ENCODE assay signal across 25 cellular contexts in genomic region chr4:138510053-138510452, GRCh38.
DNase-seq lines count a peak whose midpoint lies in the region; ATAC-seq, FAIRE-seq and TF ChIP-seq lines count a peak whose summit lies in the region.
"Had no signal": no experiment of that assay in that cellular context is flagged by ENCODE, and none has a peak within 500 bp of the region (broad histone marks: within the 10 kb centered on the region; RNA-seq: fewer than 3 reads in every experiment).

No MANE protein-coding gene starts in this region.

- no TSS peak for BruUV-seq in K562 (replicated peaks; lab: Mats Ljungman, UMichigan)

- TF ChIP-seq EP300 in K562 (IDR thresholded peaks at IDR 0.05; ENCODE audit: low read length) = no peak
- no peak for TF ChIP-seq EP300 in esophagus muscularis mucosa (IDR thresholded peaks at IDR 0.05)

- DNase-seq in GM04503 (ENCODE audit: low read depth) (peak; percentile 21), NCI-H226 (peak; percentile 62), K562 (ENCODE audit: extremely low read depth in 1 of 4, low spot score in 3 of 4) (no peak), osteoblast (ENCODE audit: insufficient read length, low spot score, missing footprints) (peak; percentile 84), esophagus muscularis mucosa (ENCODE audit: extremely low spot score) (no peak), left ventricle myocardium inferior (no peak)
- DNase-seq: activated CD8-positive, alpha-beta T cell treated with anti-CD3 and anti-CD28 coated beads for 36 hours; activated naive CD4-positive, alpha-beta T cell treated with Interleukin-2 at 50 U/mL for 16 hours; activated T-cell treated with anti-CD3 and anti-CD28 coated beads, Interleukin-2, amount 50 U/mL, for 1 hour; anterior cingulate cortex; CD8-positive, alpha-beta T cell; cerebellar nuclear complex; DMS53; effector CD8-positive, alpha-beta T cell; esophagus squamous epithelium; heart right ventricle; left lung; mucosa of descending colon; NCI-H1694; stimulated activated naive CD4-positive, alpha-beta T cell; thyroid gland had no signal

- no peak for TF ChIP-seq RAD21 in K562 (CRISPR knock-in tag; conservative IDR thresholded peaks at IDR 0.05 in 1 of 2, IDR thresholded peaks at IDR 0.05 in 1 of 2)

- peak overlapping the region; percentile 13; the same call in 1 of the 3 replicates for H3K27ac ChIP-seq in K562 (ENCODE audit: extremely low read depth, low read depth, low read length)
- H3K27ac ChIP-seq in osteoblast (ENCODE audit: low read depth, low read length) = no peak overlapping the region
- H3K27ac ChIP-seq in esophagus muscularis mucosa (replicated peaks in 1 of 4) = no peak overlapping the region
- no peak overlapping the region for H3K27ac ChIP-seq in left ventricle myocardium inferior (replicated peaks)
- H3K27ac ChIP-seq: esophagus squamous epithelium, heart right ventricle, left lung, prostate gland, skin epidermis, thyroid gland had no signal

- no peak overlapping the region for H3K9ac ChIP-seq in K562 (ENCODE audit: insufficient read depth in 1 of 2, low read depth in 2 of 2, low read length in 2 of 2)

- no peaks in the 10 kb centered on the region for H3K27me3 ChIP-seq in K562 (ENCODE audit: control insufficient read depth in 2 of 2, insufficient read depth in 2 of 2, low read length in 2 of 2)
- H3K27me3 ChIP-seq in osteoblast (ENCODE audit: insufficient read depth, low read length) = no peaks in the 10 kb centered on the region
- no peaks in the 10 kb centered on the region for H3K27me3 ChIP-seq in esophagus muscularis mucosa
- no peaks in the 10 kb centered on the region for H3K27me3 ChIP-seq in left ventricle myocardium inferior (ENCODE audit: low read depth)
- H3K27me3 ChIP-seq: esophagus squamous epithelium, heart right ventricle, left lung, thyroid gland had no signal

- H3K9me3 ChIP-seq in K562 (replicated peaks; ENCODE audit: control insufficient read depth, insufficient read depth, low read depth, low read length) = no peaks in the 10 kb centered on the region
- H3K9me3 ChIP-seq in osteoblast (ENCODE audit: low read depth, low read length) = no peaks in the 10 kb centered on the region
- no peaks in the 10 kb centered on the region for H3K9me3 ChIP-seq in esophagus muscularis mucosa
- H3K9me3 ChIP-seq in left ventricle myocardium inferior (replicated peaks) = peaks cover 10% of the 10 kb centered on the region
- H3K9me3 ChIP-seq: esophagus squamous epithelium, HAP-1, left lung, mucosa of descending colon, prostate gland, thyroid gland had no signal

- H3K79me2 ChIP-seq in K562 (ENCODE audit: control insufficient read depth, insufficient read depth, low read length) (no peaks in the 10 kb centered on the region), osteoblast (ENCODE audit: insufficient read depth, low read length) (no peaks in the 10 kb centered on the region)

- no peaks in the 10 kb centered on the region for H3K36me3 ChIP-seq in K562 (ENCODE audit: control insufficient read depth, insufficient read depth, low read length)
- no peaks in the 10 kb centered on the region for H3K36me3 ChIP-seq in osteoblast (ENCODE audit: insufficient read depth, low read length)
- no peaks in the 10 kb centered on the region for H3K36me3 ChIP-seq in esophagus muscularis mucosa
- H3K36me3 ChIP-seq in left ventricle myocardium inferior = no peaks in the 10 kb centered on the region
- H3K36me3 ChIP-seq: esophagus squamous epithelium, HAP-1, heart right ventricle, left lung, prostate gland, thyroid gland had no signal

- H3K4me1 ChIP-seq in K562 (replicated peaks in 1 of 2; ENCODE audit: control insufficient read depth in 2 of 2, insufficient read depth in 2 of 2, low read length in 2 of 2) = peaks cover 0 to 7% of the 10 kb centered on the region in 2 experiments; a peak in 2 of 5 replicates
- H3K4me1 ChIP-seq in osteoblast (ENCODE audit: insufficient read depth, low read length) = peaks cover 4% of the 10 kb centered on the region
- peaks cover 0 to 17% (median 5%) of the 10 kb centered on the region in 4 donors for H3K4me1 ChIP-seq in esophagus muscularis mucosa
- H3K4me1 ChIP-seq in left ventricle myocardium inferior = peaks cover 6% of the 10 kb centered on the region
- H3K4me1 ChIP-seq: esophagus squamous epithelium, heart right ventricle, left lung, prostate gland, thyroid gland had no signal

- H3K4me2 ChIP-seq in K562 (ENCODE audit: insufficient read depth, low read length) (no peak overlapping the region), osteoblast (ENCODE audit: insufficient read depth, low read length) (no peak overlapping the region)

- H2AFZ ChIP-seq in K562 (ENCODE audit: low read depth, low read length) = no peak overlapping the region; the same call in 1 of the 2 replicates
- no peak overlapping the region for H2AFZ ChIP-seq in osteoblast (ENCODE audit: low read length)

- no peak overlapping the region for H3K4me3 ChIP-seq in K562
- no peak overlapping the region for H3K4me3 ChIP-seq in osteoblast (ENCODE audit: insufficient read depth, low read length)
- no peak overlapping the region for H3K4me3 ChIP-seq in esophagus muscularis mucosa
- H3K4me3 ChIP-seq in left ventricle myocardium inferior = no peak overlapping the region
- H3K4me3 ChIP-seq: esophagus squamous epithelium, HAP-1, heart right ventricle, left lung, mucosa of descending colon, prostate gland, skin epidermis, thyroid gland had no signal

- in situ Hi-C loops in K562 (cut with MboI) = no loop called here

- WGBS in K562 (ENCODE audit: insufficient coverage, low coverage, missing lambda C conversion rate) = 0% methylated on average over 3 of the region's 3 CpGs
- 67% methylated on average over 3 of the region's 3 CpGs for WGBS in esophagus muscularis mucosa

- TF ChIP-seq CTCF in K562 (IDR thresholded peaks at IDR 0.05 in 2 of 3, conservative IDR thresholded peaks at IDR 0.05 in 1 of 3; ENCODE audit: insufficient read depth in 2 of 3, low read depth in 1 of 3, low read length in 3 of 3) (no peak), osteoblast (IDR thresholded peaks at IDR 0.05; ENCODE audit: extremely low read depth, low read depth, low read length) (no peak), esophagus muscularis mucosa (IDR thresholded peaks at IDR 0.05) (no peak), left ventricle myocardium inferior (IDR thresholded peaks at IDR 0.05; ENCODE audit: borderline replicate concordance) (no peak)

- H4K20me1 ChIP-seq in K562 (replicated peaks; ENCODE audit: control insufficient read depth, insufficient read depth, low read length) (no peaks in the 10 kb centered on the region), osteoblast (ENCODE audit: insufficient read depth, low read length) (no peaks in the 10 kb centered on the region)

- CTCF ChIA-PET in K562 (lab: Yijun Ruan, JAX; ENCODE audit: low intra/inter-chr PET ratio) = no interaction called here

- POLR2A ChIA-PET in K562 (lab: Yijun Ruan, JAX) = no interaction called here

- no peak for FAIRE-seq in K562 (lab: Jason Lieb, UNC)

- ATAC-seq in K562 (no peak), GM21367 (IDR thresholded peaks at IDR 0.05; ENCODE audit: unreplicated experiment) (no peak)
- ATAC-seq: activated CD8-positive, alpha-beta T cell treated with anti-CD3 and anti-CD28 coated beads for 36 hours; CD8-positive, alpha-beta T cell; heart right ventricle; left lung; mucosa of descending colon had no signal

- no peak for TF ChIP-seq POLR2A in K562 (conservative IDR thresholded peaks at IDR 0.05)
- no peak for TF ChIP-seq POLR2A in esophagus muscularis mucosa (IDR thresholded peaks at IDR 0.05; ENCODE audit: low read depth)

- intact Hi-C loops in K562 (cut with micrococcal nuclease) = no loop called here
- intact Hi-C loops in esophagus muscularis mucosa (cut with DNase I) = no loop called here
- intact Hi-C loops in left ventricle myocardium inferior (cut with micrococcal nuclease) = no loop called here

- no peaks in the 10 kb centered on the region for H3K9me1 ChIP-seq in K562 (ENCODE audit: control insufficient read depth, insufficient read depth, low read length)

TF ChIP-seq in K562, 482 proteins besides CTCF, POLR2A, EP300 and RAD21:
- no peak for TF ChIP-seq NCOA6 (IDR thresholded peaks at IDR 0.05)
- peak; percentile 44 for TF ChIP-seq JUND (IDR thresholded peaks at IDR 0.05; ENCODE audit: borderline replicate concordance, low read depth, low read length)
- TF ChIP-seq JUND (tag; IDR thresholded peaks at IDR 0.05; ENCODE audit: borderline replicate concordance, low read depth, low read length) = peak; percentile 56; the same call in 1 of the 3 replicates
- TF ChIP-seq ZC3H4 (CRISPR knock-in tag; IDR thresholded peaks at IDR 0.05; ENCODE audit: borderline replicate concordance) = no peak
- peak; percentile 64 for TF ChIP-seq FOSL1 (tag; conservative IDR thresholded peaks at IDR 0.05)
- no peak for TF ChIP-seq MECOM (CRISPR knock-in tag; IDR thresholded peaks at IDR 0.05)
- no peak for TF ChIP-seq CBX3 (IDR thresholded peaks at IDR 0.05; ENCODE audit: borderline replicate concordance in 1 of 2, low read length in 2 of 2)
- no peak for TF ChIP-seq PHB2 (IDR thresholded peaks at IDR 0.05; ENCODE audit: low read depth)
- TF ChIP-seq, protein P1, sequence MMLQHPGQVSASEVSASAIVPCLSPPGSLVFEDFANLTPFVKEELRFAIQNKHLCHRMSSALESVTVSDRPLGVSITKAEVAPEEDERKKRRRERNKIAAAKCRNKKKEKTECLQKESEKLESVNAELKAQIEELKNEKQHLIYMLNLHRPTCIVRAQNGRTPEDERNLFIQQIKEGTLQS (IDR thresholded peaks at IDR 0.05) = 0 out of 2 replicates have a peak, but pooled peaks have one; percentile 8
- TF ChIP-seq, protein P1 (CRISPR knock-in tag; conservative IDR thresholded peaks at IDR 0.05) = no peak
- TF ChIP-seq, protein P2, sequence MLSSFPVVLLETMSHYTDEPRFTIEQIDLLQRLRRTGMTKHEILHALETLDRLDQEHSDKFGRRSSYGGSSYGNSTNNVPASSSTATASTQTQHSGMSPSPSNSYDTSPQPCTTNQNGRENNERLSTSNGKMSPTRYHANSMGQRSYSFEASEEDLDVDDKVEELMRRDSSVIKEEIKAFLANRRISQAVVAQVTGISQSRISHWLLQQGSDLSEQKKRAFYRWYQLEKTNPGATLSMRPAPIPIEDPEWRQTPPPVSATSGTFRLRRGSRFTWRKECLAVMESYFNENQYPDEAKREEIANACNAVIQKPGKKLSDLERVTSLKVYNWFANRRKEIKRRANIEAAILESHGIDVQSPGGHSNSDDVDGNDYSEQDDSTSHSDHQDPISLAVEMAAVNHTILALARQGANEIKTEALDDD (IDR thresholded peaks at IDR 0.05) = peak; percentile 43; the same call in 1 of the 2 replicates
- no peak for TF ChIP-seq HIVEP1 (CRISPR knock-in tag; IDR thresholded peaks at IDR 0.05)
- TF ChIP-seq CAMTA2 (CRISPR knock-in tag; conservative IDR thresholded peaks at IDR 0.05) = no peak
- TF ChIP-seq NCOA2 (IDR thresholded peaks at IDR 0.05; ENCODE audit: partially characterized antibody in 2 of 2) = no peak

Comparison
In these comparisons a context has a peak if more than half of its experiments do, and no peak if none do; other contexts are left out.
1. DNase-seq: peak in GM04503 (single experiment), NCI-H226 (single experiment) and osteoblast (single experiment); none in K562 (0 of 4), esophagus muscularis mucosa (single experiment) and left ventricle myocardium inferior (single experiment).